Comparison of ENCODE assay signal across 20 cellular contexts in the genomic region with DNA sequence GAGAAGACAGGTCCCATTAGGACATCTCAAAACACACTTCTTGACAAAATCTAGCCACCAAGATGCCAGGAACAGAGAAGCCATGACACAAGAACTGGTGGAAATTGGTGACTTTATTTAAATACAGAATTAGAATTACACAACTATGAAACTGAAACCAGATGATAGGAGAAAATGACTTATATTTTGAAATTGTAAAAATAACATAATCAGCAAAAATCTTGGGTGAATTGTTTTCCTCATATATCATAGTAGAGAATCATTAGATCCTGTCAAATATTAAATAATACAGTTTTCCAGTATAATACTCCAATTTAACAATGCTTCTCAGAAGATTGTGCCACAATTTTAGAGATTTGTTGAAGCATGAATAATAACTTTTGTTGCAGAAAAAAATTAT.
"Had no signal": no experiment of that assay in that cellular context is flagged by ENCODE, and none has a peak within 500 bp of the region (broad histone marks: within the 10 kb centered on the region; RNA-seq: fewer than 3 reads in every experiment).

No MANE protein-coding gene starts in this region.

- DNase-seq: activated CD4-positive, alpha-beta T cell treated with anti-CD3 and anti-CD28 coated beads, Interleukin-2, amount 50 U/mL, for 48 hours; activated CD4-positive, CD25-positive, alpha-beta regulatory T cell treated with anti-CD3 and anti-CD28 coated beads, Interleukin-2, amount 50 U/mL, for 72 hours; activated CD8-positive, alpha-beta memory T cell treated with anti-CD3 and anti-CD28 coated beads, Interleukin-2, amount 10 ng/mL, durations not matched to agents 7 days and 5 days; activated effector memory CD4-positive, alpha-beta T cell treated with Interleukin-2 at 50 U/mL for 16 hours; activated T-cell treated with anti-CD3 and anti-CD28 coated beads, Interleukin-2, amount 50 U/mL, for 24 hours; amniotic stem cell; body of pancreas; central memory CD4-positive, alpha-beta T cell; effector CD8-positive, alpha-beta T cell; gastrocnemius medialis; islet precursor cell; mucosa of descending colon; naive thymus-derived CD8-positive, alpha-beta T cell; right cardiac atrium had no signal

- H3K4me2 ChIP-seq: smooth muscle cell had no signal

- H3K27ac ChIP-seq: body of pancreas, coronary artery, gastrocnemius medialis, neutrophil, tibial nerve had no signal

- H3K9me3 ChIP-seq: body of pancreas, gastrocnemius medialis, mucosa of descending colon, neutrophil, tibial nerve had no signal

- H3K4me3 ChIP-seq: body of pancreas, coronary artery, gastrocnemius medialis, mucosa of descending colon, smooth muscle cell, tibial nerve had no signal

- H3K36me3 ChIP-seq: gastrocnemius medialis, neutrophil, tibial nerve had no signal

- ATAC-seq: activated CD8-positive, alpha-beta memory T cell treated with anti-CD3 and anti-CD28 coated beads, Interleukin-2, amount 10 ng/mL, durations not matched to agents 7 days and 5 days; body of pancreas; gastrocnemius medialis; left lobe of liver; mucosa of descending colon; naive thymus-derived CD8-positive, alpha-beta T cell; right cardiac atrium; stimulated activated effector memory CD8-positive, alpha-beta T cell treated with anti-CD3 and anti-CD28 coated beads, Interleukin-12 subunit alpha, Interleukin-12 subunit beta, amount 100 ng/mL, for 72 hours had no signal

- H3K4me1 ChIP-seq: body of pancreas, gastrocnemius medialis had no signal

- H3K27me3 ChIP-seq: body of pancreas, gastrocnemius medialis, neutrophil, tibial nerve had no signal
